Comparison of ENCODE assay signal across 22 cellular contexts in genomic region chr3:71662056-71662455, GRCh38.
DNase-seq lines count a peak whose midpoint lies in the region; ATAC-seq and TF ChIP-seq lines count a peak whose summit lies in the region.
"Had no signal": no experiment of that assay in that cellular context is flagged by ENCODE, and none has a peak within 500 bp of the region (broad histone marks: within the 10 kb centered on the region; RNA-seq: fewer than 3 reads in every experiment).

No MANE protein-coding gene starts in this region.

- H3K27me3 ChIP-seq in Loucy (ENCODE audit: insufficient read depth, low read length, poor library complexity, severe bottlenecking) (no peaks in the 10 kb centered on the region), H7 (ENCODE audit: control insufficient read depth, insufficient read depth, low read length) (no peaks in the 10 kb centered on the region)
- H3K27me3 ChIP-seq in naive thymus-derived CD4-positive, alpha-beta T cell (ENCODE audit: control insufficient read depth in 2 of 2, insufficient read depth in 2 of 2, low read length in 2 of 2), result no peaks in the 10 kb centered on the region
- H3K27me3 ChIP-seq: BE2C had no signal

- no peak overlapping the region for H3K27ac ChIP-seq in naive thymus-derived CD4-positive, alpha-beta T cell (ENCODE audit: low read depth, low read length)

- POLR2A ChIA-PET in activated CD4-positive, alpha-beta T cell treated with anti-CD3 and anti-CD28 coated beads, Interleukin-2, amount 10 ng/mL, durations not matched to agents 7 days and 5 days (lab: Charles Lee), result no interaction called here
- POLR2A ChIA-PET in naive thymus-derived CD4-positive, alpha-beta T cell (lab: Charles Lee), result interaction anchor here (0.6 kb wide), 1 partner anchor 140 kb away, joined by 3 read pairs; no protein-coding TSS in a partner anchor

- no peaks in the 10 kb centered on the region for H3K9me2 ChIP-seq in Loucy (replicated peaks; ENCODE audit: low read depth, low read length)
- H3K9me2 ChIP-seq: SK-N-SH had no signal

- H3F3A ChIP-seq in Loucy (ENCODE audit: low read depth), result no peaks in the 10 kb centered on the region

- peak overlapping the region; percentile 34 for H3K4me2 ChIP-seq in Loucy (ENCODE audit: low read depth, low read length, poor library complexity, severe bottlenecking)
- H3K4me2 ChIP-seq: SK-N-SH had no signal

- no peaks in the 10 kb centered on the region for H4K20me1 ChIP-seq in Loucy (ENCODE audit: insufficient read depth, low read length, poor library complexity, severe bottlenecking)

- intact Hi-C loops in naive thymus-derived CD4-positive, alpha-beta T cell (cut with micrococcal nuclease), result no loop called here

- peaks cover 26% of the 10 kb centered on the region for H3K36me3 Mint-ChIP-seq in activated CD4-positive, alpha-beta T cell treated with anti-CD3 and anti-CD28 coated beads, Interleukin-2, amount 10 ng/mL, durations not matched to agents 7 days and 5 days (ENCODE audit: low read depth)
- H3K36me3 Mint-ChIP-seq in naive thymus-derived CD4-positive, alpha-beta T cell, result peaks cover 10 to 29% (median 21%) of the 10 kb centered on the region in 5 donors

- peaks cover 14% of the 10 kb centered on the region for H3K4me1 Mint-ChIP-seq in activated CD4-positive, alpha-beta T cell treated with anti-CD3 and anti-CD28 coated beads, Interleukin-2, amount 10 ng/mL, durations not matched to agents 7 days and 5 days
- peaks cover 9 to 39% (median 24%) of the 10 kb centered on the region in 7 donors for H3K4me1 Mint-ChIP-seq in naive thymus-derived CD4-positive, alpha-beta T cell

- no peak overlapping the region; the same call in 1 of the 2 replicates for H2AFZ ChIP-seq in Loucy (ENCODE audit: low read length)

- no peaks in the 10 kb centered on the region for H3K79me2 ChIP-seq in Loucy (ENCODE audit: insufficient read depth, low read length)

- no peak overlapping the region for H3K4me3 Mint-ChIP-seq in activated CD4-positive, alpha-beta T cell treated with anti-CD3 and anti-CD28 coated beads, Interleukin-2, amount 10 ng/mL, durations not matched to agents 7 days and 5 days
- H3K4me3 Mint-ChIP-seq in naive thymus-derived CD4-positive, alpha-beta T cell, result peak overlapping the region in 6 of 10 donors; percentile 1 to 75 (median 38)
- H3K4me3 Mint-ChIP-seq: CD14-positive monocyte had no signal

- CTCF ChIA-PET in activated CD4-positive, alpha-beta T cell treated with anti-CD3 and anti-CD28 coated beads, Interleukin-2, amount 10 ng/mL, durations not matched to agents 7 days and 5 days (lab: Charles Lee), result no interaction called here
- CTCF ChIA-PET in naive thymus-derived CD4-positive, alpha-beta T cell (lab: Charles Lee), result no interaction called here

- peaks cover 34% of the 10 kb centered on the region for H3K4me1 ChIP-seq in Loucy (ENCODE audit: insufficient read depth, low read length, poor library complexity, severe bottlenecking)
- peaks cover 0 to 16% of the 10 kb centered on the region in 2 donors for H3K4me1 ChIP-seq in naive thymus-derived CD4-positive, alpha-beta T cell (ENCODE audit: control insufficient read depth in 2 of 2, insufficient read depth in 2 of 2, low read length in 2 of 2)
- H3K4me1 ChIP-seq: BE2C had no signal

- no peak for ATAC-seq in naive thymus-derived CD4-positive, alpha-beta T cell
- ATAC-seq in HG03139 (IDR thresholded peaks at IDR 0.05; ENCODE audit: unreplicated experiment) (no peak), HG03135 (IDR thresholded peaks at IDR 0.05; ENCODE audit: unreplicated experiment) (no peak)

- no peak for TF ChIP-seq CTCF in Loucy (conservative IDR thresholded peaks at IDR 0.05; ENCODE audit: low read length)

- peak overlapping the region; percentile 6 for H3K27ac Mint-ChIP-seq in activated CD4-positive, alpha-beta T cell treated with anti-CD3 and anti-CD28 coated beads, Interleukin-2, amount 10 ng/mL, durations not matched to agents 7 days and 5 days
- H3K27ac Mint-ChIP-seq in naive thymus-derived CD4-positive, alpha-beta T cell, result peak overlapping the region in 8 of 9 donors; percentile 1 to 79 (median 68)
- H3K27ac Mint-ChIP-seq: CD14-positive monocyte had no signal

- H3K27me3 Mint-ChIP-seq in activated CD4-positive, alpha-beta T cell treated with anti-CD3 and anti-CD28 coated beads, Interleukin-2, amount 10 ng/mL, durations not matched to agents 7 days and 5 days, result no peaks in the 10 kb centered on the region
- no peaks in the 10 kb centered on the region for H3K27me3 Mint-ChIP-seq in naive thymus-derived CD4-positive, alpha-beta T cell

- no peak for DNase-seq in activated CD4-positive, alpha-beta T cell treated with anti-CD3 and anti-CD28 coated beads, Interleukin-2, amount 10 ng/mL, durations not matched to agents 7 days and 5 days
- no peak for DNase-seq in activated CD4-positive, alpha-beta T cell treated with anti-CD3 and anti-CD28 coated beads for 48 hours
- DNase-seq in amniotic epithelial cell (ENCODE audit: low read depth), result peak; percentile 71
- DNase-seq in naive thymus-derived CD4-positive, alpha-beta T cell, result no peak
- no peak for DNase-seq in H7
- DNase-seq: 8988T, ACHN, BE2C, GOT3, HCEC 1CT, NCI-H1092, NCI-H1417 treated with DMSO at 0.1 percent for 48 hours, NCI-H1694 treated with DMSO at 0.1 percent for 48 hours, NCI-H2081 treated with DMSO at 0.1 percent for 48 hours, NCI-H524, NCI-H748 treated with DMSO at 0.1 percent for 48 hours, SIG-M5, SK-N-SH had no signal

- H3K9me3 ChIP-seq in Loucy (ENCODE audit: insufficient read depth, low read depth, low read length), result no peaks in the 10 kb centered on the region
- no peaks in the 10 kb centered on the region for H3K9me3 ChIP-seq in naive thymus-derived CD4-positive, alpha-beta T cell (ENCODE audit: control insufficient read depth in 2 of 3, low read length in 3 of 3)
- H3K9me3 ChIP-seq: BE2C, SK-N-SH had no signal

- no peaks in the 10 kb centered on the region for H3K36me3 ChIP-seq in Loucy (ENCODE audit: insufficient read depth, low read length)
- no peaks in the 10 kb centered on the region for H3K36me3 ChIP-seq in naive thymus-derived CD4-positive, alpha-beta T cell (ENCODE audit: control insufficient read depth in 2 of 3, insufficient read depth in 3 of 3, low read length in 3 of 3)
- H3K36me3 ChIP-seq in H7 (replicated peaks; ENCODE audit: control insufficient read depth, insufficient read depth, low read length), result no peaks in the 10 kb centered on the region
- H3K36me3 ChIP-seq: BE2C had no signal

- H3K9ac ChIP-seq in Loucy (ENCODE audit: low read depth, low read length, poor library complexity, severe bottlenecking), result no peak overlapping the region
- H3K9ac ChIP-seq: SK-N-SH had no signal

- H3K4me3 ChIP-seq in Loucy (ENCODE audit: low read length, poor library complexity, severe bottlenecking) (no peak overlapping the region), H7 (ENCODE audit: insufficient read depth, low read depth, low read length) (no peak overlapping the region)
- no peak overlapping the region for H3K4me3 ChIP-seq in naive thymus-derived CD4-positive, alpha-beta T cell (ENCODE audit: low read length)

- H3K9me3 Mint-ChIP-seq in activated CD4-positive, alpha-beta T cell treated with anti-CD3 and anti-CD28 coated beads, Interleukin-2, amount 10 ng/mL, durations not matched to agents 7 days and 5 days, result peaks cover 11% of the 10 kb centered on the region
- peaks cover 0 to 15% (median 9%) of the 10 kb centered on the region in 11 donors for H3K9me3 Mint-ChIP-seq in naive thymus-derived CD4-positive, alpha-beta T cell
